Comparison of ENCODE assay signal across 27 cellular contexts in genomic region chr19:38219221-38219620, GRCh38. TPM values are rescaled to one million over a fixed set of nuclear protein-coding genes. Genes with fewer than 3 reads are reported as not detected.
A peak's percentile ranks its signal among the peaks of the same experiment; 100 is the strongest.
DNase-seq lines count a peak whose midpoint lies in the region; ATAC-seq and TF ChIP-seq lines count a peak whose summit lies in the region.
"Had no signal": no experiment of that assay in that cellular context is flagged by ENCODE, and none has a peak within 500 bp of the region (broad histone marks: within the 10 kb centered on the region; RNA-seq: fewer than 3 reads in every experiment).

No MANE protein-coding gene starts in this region.

- peaks cover 5% of the 10 kb centered on the region for H3K36me3 ChIP-seq in endodermal cell (ENCODE audit: control insufficient read depth, insufficient read depth, low read length)

- no peaks in the 10 kb centered on the region for H3K9me3 Mint-ChIP-seq in endodermal cell
- no peaks in the 10 kb centered on the region for H3K9me3 Mint-ChIP-seq in neural crest cell

- 86 to 94% methylated on average over 4 to 10 of the region's 10 CpGs for WGBS in endodermal cell (ENCODE audit: insufficient coverage in 1 of 2, insufficient read length in 1 of 2), 2 experiments

- H3K27me3 Mint-ChIP-seq in endodermal cell (ENCODE audit: insufficient read depth) = peaks cover 29% of the 10 kb centered on the region
- H3K27me3 Mint-ChIP-seq in neural crest cell (ENCODE audit: low read depth) = no peaks in the 10 kb centered on the region

- intact Hi-C loops in Right ventricle myocardium superior (cut with DNase I) = no loop called here

- POLR2A ChIA-PET in RWPE1 (lab: Yijun Ruan, JAX; ENCODE audit: low non-redundant PET) = no interaction called here

- H3K36me3 Mint-ChIP-seq in endodermal cell (ENCODE audit: low read depth) = no peaks in the 10 kb centered on the region
- peaks cover 13% of the 10 kb centered on the region for H3K36me3 Mint-ChIP-seq in neural crest cell (ENCODE audit: low read depth)
- H3K36me3 Mint-ChIP-seq: CD4-positive, alpha-beta memory T cell; CD4-positive, CD25-positive, alpha-beta regulatory T cell had no signal

- CTCF ChIA-PET in RWPE1 (lab: Yijun Ruan, JAX) = no interaction called here

- H3K27ac ChIP-seq in RWPE1 (peak overlapping the region; percentile 98), endodermal cell (ENCODE audit: low read depth, low read length) (peak overlapping the region; percentile 41)
- H3K27ac ChIP-seq: BLaER1 had no signal

- DNase-seq in RWPE1 (ENCODE audit: low spot score) (no peak), endodermal cell (no peak), neural crest cell (ENCODE audit: low read depth, low spot score) (no peak), Right ventricle myocardium superior (no peak), cerebellar cortex (ENCODE audit: low spot score) (no peak)
- no peak for DNase-seq in stimulated activated CD4-positive, alpha-beta T cell treated with anti-CD3 and anti-CD28 coated beads, Interleukin-4, amount 100 ng/mL, for 24 hours
- DNase-seq: 8988T; ACHN; BE2C; C1 segment of cervical spinal cord; CD4-positive, alpha-beta memory T cell; CD4-positive, CD25-positive, alpha-beta regulatory T cell; CD8-positive, alpha-beta memory T cell; COR-L47; DMS 273 treated with DMSO at 0.1 percent for 48 hours; DMS153; DMS53; DMS79; DND-41; EL; GDM1 had no signal

- peaks cover 10% of the 10 kb centered on the region for H3K4me1 Mint-ChIP-seq in endodermal cell
- peaks cover 23% of the 10 kb centered on the region for H3K4me1 Mint-ChIP-seq in neural crest cell

- H3K4me3 ChIP-seq in endodermal cell (ENCODE audit: low read length) = no peak overlapping the region
- H3K4me3 ChIP-seq: BLaER1, GM12878 had no signal

- H3K9me3 ChIP-seq in endodermal cell (ENCODE audit: control insufficient read depth, low read length) = no peaks in the 10 kb centered on the region
- H3K9me3 ChIP-seq: BE2C, BLaER1 had no signal

- no peaks in the 10 kb centered on the region for H3K27me3 ChIP-seq in endodermal cell (ENCODE audit: control insufficient read depth, insufficient read depth, low read length, poor library complexity, severe bottlenecking)
- H3K27me3 ChIP-seq: BE2C had no signal

- no peak for TF ChIP-seq CTCF in RWPE1 (conservative IDR thresholded peaks at IDR 0.05; ENCODE audit: low read depth)
- TF ChIP-seq CTCF in endodermal cell (conservative IDR thresholded peaks at IDR 0.05) = no peak
- no peak for TF ChIP-seq CTCF in neural crest cell (conservative IDR thresholded peaks at IDR 0.05)

- H3K27ac Mint-ChIP-seq in endodermal cell (no peak overlapping the region), neural crest cell (ENCODE audit: unreplicated experiment) (peak overlapping the region; percentile 27)
- H3K27ac Mint-ChIP-seq: CD4-positive, alpha-beta memory T cell; CD8-positive, alpha-beta memory T cell had no signal

- ATAC-seq in Right ventricle myocardium superior (ENCODE audit: poor library complexity) (no peak), GM19452 (IDR thresholded peaks at IDR 0.05; ENCODE audit: unreplicated experiment) (no peak)
- ATAC-seq: GM12878 had no signal

- H3K9ac ChIP-seq in endodermal cell (ENCODE audit: extremely low read depth, low read length, poor library complexity, severe bottlenecking) = no peak overlapping the region
- H3K9ac ChIP-seq: BLaER1 had no signal

- no peak overlapping the region for H3K4me3 Mint-ChIP-seq in endodermal cell
- H3K4me3 Mint-ChIP-seq in neural crest cell = no peak overlapping the region
- H3K4me3 Mint-ChIP-seq: CD4-positive, alpha-beta memory T cell; CD4-positive, CD25-positive, alpha-beta regulatory T cell; CD8-positive, alpha-beta memory T cell had no signal

- no peaks in the 10 kb centered on the region for H3K4me1 ChIP-seq in endodermal cell (ENCODE audit: control insufficient read depth, insufficient read depth, low read length)
- H3K4me1 ChIP-seq: BE2C had no signal

RNA-seq across cellular contexts. Expression of gene DPF1, which starts 4.8 kb away (rescaled TPM):
- 1 to 10 TPM; 3.3 to 4.5 TPM for total RNA-seq in endodermal cell
- polyA plus RNA-seq in endodermal cell (2013, experiment 1 of 2) = 12.8 TPM
- 14.5 TPM for polyA plus RNA-seq in endodermal cell (2013, experiment 2 of 2)
- 31.7 and 35.5 TPM in 2 replicates for total RNA-seq in neural crest cell
- not detected for total RNA-seq in Right ventricle myocardium superior
- total RNA-seq: CD4-positive, alpha-beta memory T cell; CD4-positive, CD25-positive, alpha-beta regulatory T cell had no signal
- polyA plus RNA-seq: CD14-positive monocyte; CD4-positive, alpha-beta memory T cell; CD4-positive, CD25-positive, alpha-beta regulatory T cell; CD8-positive, alpha-beta memory T cell had no signal

RNA-seq across cellular contexts. Expression of gene PPP1R14A, which starts 37.0 kb away (rescaled TPM):
- 10 to 100 TPM in 1 of 2 donors, 1 to 10 TPM in 1; 8.6 to 13.8 TPM for total RNA-seq in endodermal cell
- polyA plus RNA-seq in endodermal cell (2013, experiment 1 of 2) = 8.8 TPM
- 7.4 TPM for polyA plus RNA-seq in endodermal cell (2013, experiment 2 of 2)
- total RNA-seq in neural crest cell = 1.2 and 1.7 TPM in 2 replicates
- total RNA-seq in Right ventricle myocardium superior = 31.1 TPM
- total RNA-seq: A673; CD4-positive, alpha-beta memory T cell; Daoy; GM12878 had no signal
- polyA plus RNA-seq: CD14-positive monocyte; CD4-positive, alpha-beta memory T cell; CD4-positive, CD25-positive, alpha-beta regulatory T cell; CD8-positive, alpha-beta memory T cell; GM12878 had no signal

RNA-seq across cellular contexts. Expression of gene SPINT2, which starts 45.2 kb away (rescaled TPM):
- total RNA-seq in endodermal cell (100 to 1,000 TPM; 415 to 487 TPM), neural crest cell (9.2 and 9.6 TPM in 2 replicates), Right ventricle myocardium superior (8.7 TPM)
- 136 TPM for polyA plus RNA-seq in endodermal cell (2013, experiment 1 of 2)
- 110 TPM for polyA plus RNA-seq in endodermal cell (2013, experiment 2 of 2)
- total RNA-seq: A673 had no signal

Comparison
In these comparisons a context has a peak if more than half of its experiments do, and no peak if none do; other contexts are left out.
1. RNA of gene SPINT2, which starts 45.2 kb away (total RNA-seq): 415 to 487 TPM in endodermal cell; 9.2 to 9.6 TPM in neural crest cell and 8.7 TPM in Right ventricle myocardium superior (single experiment); every median in the first group is over 10 times any median in the second.